Comparison of ENCODE assay signal across 1 cellular context in the genomic region with DNA sequence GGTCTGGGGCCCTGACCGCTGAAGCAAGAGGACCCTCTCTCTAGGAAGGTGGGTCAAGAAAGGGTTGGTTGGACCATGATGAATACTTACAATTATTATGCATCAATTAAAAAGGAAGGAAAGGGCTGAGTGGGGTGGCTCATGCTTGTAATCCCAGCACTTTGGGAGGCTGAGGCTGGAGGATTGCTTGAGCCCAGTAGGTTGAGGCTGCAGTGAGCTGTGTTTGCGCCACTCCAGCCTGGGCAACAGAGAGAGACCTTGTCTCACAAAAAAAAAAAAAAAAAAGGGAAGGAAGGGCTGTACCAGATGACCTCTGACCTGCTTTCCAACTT.
TF ChIP-seq lines count a peak whose summit lies in the region.

No MANE protein-coding gene starts in this region.

TF ChIP-seq in HepG2, 621 proteins besides CTCF, POLR2A, EP300 and RAD21:
- TF ChIP-seq NAIF1 (CRISPR knock-in tag; IDR thresholded peaks at IDR 0.05; ENCODE audit: borderline replicate concordance) (no peak), ARNTL (CRISPR knock-in tag; IDR thresholded peaks at IDR 0.05) (no peak), ZNF20 (CRISPR knock-in tag; IDR thresholded peaks at IDR 0.05) (no peak), ZNF569 (CRISPR knock-in tag; IDR thresholded peaks at IDR 0.05; ENCODE audit: borderline replicate concordance) (no peak), ZNF430 (CRISPR knock-in tag; IDR thresholded peaks at IDR 0.05) (0 out of 2 replicates have a peak, but pooled peaks have one; percentile 20), ZFP36 (IDR thresholded peaks at IDR 0.05; ENCODE audit: borderline replicate concordance, low read depth, low read length, partially characterized antibody) (no peak), PPARG (CRISPR knock-in tag; conservative IDR thresholded peaks at IDR 0.05) (peak; percentile 76; the same call in 1 of the 2 replicates), DPF2 (CRISPR knock-in tag; IDR thresholded peaks at IDR 0.05; ENCODE audit: borderline replicate concordance, low read depth) (no peak), NR3C1 (CRISPR knock-in tag; IDR thresholded peaks at IDR 0.05) (no peak), ZMYM3 (CRISPR knock-in tag; IDR thresholded peaks at IDR 0.05) (peak; percentile 69; the same call in 1 of the 2 replicates), ZNF768 (CRISPR knock-in tag; IDR thresholded peaks at IDR 0.05) (no peak), KMT2A (CRISPR knock-in tag; IDR thresholded peaks at IDR 0.05) (peak; percentile 3; the same call in 1 of the 2 replicates), ZNF121 (CRISPR knock-in tag; IDR thresholded peaks at IDR 0.05) (peak; percentile 74; the same call in 1 of the 2 replicates), NFE2L1 (CRISPR knock-in tag; IDR thresholded peaks at IDR 0.05; ENCODE audit: borderline replicate concordance) (no peak), ZNF737 (CRISPR knock-in tag; IDR thresholded peaks at IDR 0.05; ENCODE audit: borderline replicate concordance) (no peak), SP140L (CRISPR knock-in tag; IDR thresholded peaks at IDR 0.05; ENCODE audit: borderline replicate concordance) (no peak), HNF4G (IDR thresholded peaks at IDR 0.05; ENCODE audit: borderline replicate concordance, low read depth, low read length) (0 out of 2 replicates have a peak, but pooled peaks have one; percentile 6), HNF4G (CRISPR knock-in tag; IDR thresholded peaks at IDR 0.05; ENCODE audit: borderline replicate concordance, low read depth) (no peak), JUND (CRISPR knock-in tag; IDR thresholded peaks at IDR 0.05) (no peak), CHD4 (IDR thresholded peaks at IDR 0.05; ENCODE audit: borderline replicate concordance, low read length) (0 out of 2 replicates have a peak, but pooled peaks have one; percentile 4), ZNF562 (CRISPR knock-in tag; IDR thresholded peaks at IDR 0.05; ENCODE audit: borderline replicate concordance) (no peak)
- TF ChIP-seq, protein P1, sequence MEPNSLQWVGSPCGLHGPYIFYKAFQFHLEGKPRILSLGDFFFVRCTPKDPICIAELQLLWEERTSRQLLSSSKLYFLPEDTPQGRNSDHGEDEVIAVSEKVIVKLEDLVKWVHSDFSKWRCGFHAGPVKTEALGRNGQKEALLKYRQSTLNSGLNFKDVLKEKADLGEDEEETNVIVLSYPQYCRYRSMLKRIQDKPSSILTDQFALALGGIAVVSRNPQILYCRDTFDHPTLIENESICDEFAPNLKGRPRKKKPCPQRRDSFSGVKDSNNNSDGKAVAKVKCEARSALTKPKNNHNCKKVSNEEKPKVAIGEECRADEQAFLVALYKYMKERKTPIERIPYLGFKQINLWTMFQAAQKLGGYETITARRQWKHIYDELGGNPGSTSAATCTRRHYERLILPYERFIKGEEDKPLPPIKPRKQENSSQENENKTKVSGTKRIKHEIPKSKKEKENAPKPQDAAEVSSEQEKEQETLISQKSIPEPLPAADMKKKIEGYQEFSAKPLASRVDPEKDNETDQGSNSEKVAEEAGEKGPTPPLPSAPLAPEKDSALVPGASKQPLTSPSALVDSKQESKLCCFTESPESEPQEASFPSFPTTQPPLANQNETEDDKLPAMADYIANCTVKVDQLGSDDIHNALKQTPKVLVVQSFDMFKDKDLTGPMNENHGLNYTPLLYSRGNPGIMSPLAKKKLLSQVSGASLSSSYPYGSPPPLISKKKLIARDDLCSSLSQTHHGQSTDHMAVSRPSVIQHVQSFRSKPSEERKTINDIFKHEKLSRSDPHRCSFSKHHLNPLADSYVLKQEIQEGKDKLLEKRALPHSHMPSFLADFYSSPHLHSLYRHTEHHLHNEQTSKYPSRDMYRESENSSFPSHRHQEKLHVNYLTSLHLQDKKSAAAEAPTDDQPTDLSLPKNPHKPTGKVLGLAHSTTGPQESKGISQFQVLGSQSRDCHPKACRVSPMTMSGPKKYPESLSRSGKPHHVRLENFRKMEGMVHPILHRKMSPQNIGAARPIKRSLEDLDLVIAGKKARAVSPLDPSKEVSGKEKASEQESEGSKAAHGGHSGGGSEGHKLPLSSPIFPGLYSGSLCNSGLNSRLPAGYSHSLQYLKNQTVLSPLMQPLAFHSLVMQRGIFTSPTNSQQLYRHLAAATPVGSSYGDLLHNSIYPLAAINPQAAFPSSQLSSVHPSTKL (CRISPR knock-in tag; IDR thresholded peaks at IDR 0.05): no peak
- TF ChIP-seq, protein P2, sequence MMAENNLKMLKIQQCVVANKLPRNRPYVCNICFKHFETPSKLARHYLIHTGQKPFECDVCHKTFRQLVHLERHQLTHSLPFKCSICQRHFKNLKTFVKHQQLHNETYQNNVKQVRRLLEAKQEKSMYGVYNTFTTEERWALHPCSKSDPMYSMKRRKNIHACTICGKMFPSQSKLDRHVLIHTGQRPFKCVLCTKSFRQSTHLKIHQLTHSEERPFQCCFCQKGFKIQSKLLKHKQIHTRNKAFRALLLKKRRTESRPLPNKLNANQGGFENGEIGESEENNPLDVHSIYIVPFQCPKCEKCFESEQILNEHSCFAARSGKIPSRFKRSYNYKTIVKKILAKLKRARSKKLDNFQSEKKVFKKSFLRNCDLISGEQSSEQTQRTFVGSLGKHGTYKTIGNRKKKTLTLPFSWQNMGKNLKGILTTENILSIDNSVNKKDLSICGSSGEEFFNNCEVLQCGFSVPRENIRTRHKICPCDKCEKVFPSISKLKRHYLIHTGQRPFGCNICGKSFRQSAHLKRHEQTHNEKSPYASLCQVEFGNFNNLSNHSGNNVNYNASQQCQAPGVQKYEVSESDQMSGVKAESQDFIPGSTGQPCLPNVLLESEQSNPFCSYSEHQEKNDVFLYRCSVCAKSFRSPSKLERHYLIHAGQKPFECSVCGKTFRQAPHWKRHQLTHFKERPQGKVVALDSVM (CRISPR knock-in tag; IDR thresholded peaks at IDR 0.05): peak; percentile 97
- TF ChIP-seq, protein P3, sequence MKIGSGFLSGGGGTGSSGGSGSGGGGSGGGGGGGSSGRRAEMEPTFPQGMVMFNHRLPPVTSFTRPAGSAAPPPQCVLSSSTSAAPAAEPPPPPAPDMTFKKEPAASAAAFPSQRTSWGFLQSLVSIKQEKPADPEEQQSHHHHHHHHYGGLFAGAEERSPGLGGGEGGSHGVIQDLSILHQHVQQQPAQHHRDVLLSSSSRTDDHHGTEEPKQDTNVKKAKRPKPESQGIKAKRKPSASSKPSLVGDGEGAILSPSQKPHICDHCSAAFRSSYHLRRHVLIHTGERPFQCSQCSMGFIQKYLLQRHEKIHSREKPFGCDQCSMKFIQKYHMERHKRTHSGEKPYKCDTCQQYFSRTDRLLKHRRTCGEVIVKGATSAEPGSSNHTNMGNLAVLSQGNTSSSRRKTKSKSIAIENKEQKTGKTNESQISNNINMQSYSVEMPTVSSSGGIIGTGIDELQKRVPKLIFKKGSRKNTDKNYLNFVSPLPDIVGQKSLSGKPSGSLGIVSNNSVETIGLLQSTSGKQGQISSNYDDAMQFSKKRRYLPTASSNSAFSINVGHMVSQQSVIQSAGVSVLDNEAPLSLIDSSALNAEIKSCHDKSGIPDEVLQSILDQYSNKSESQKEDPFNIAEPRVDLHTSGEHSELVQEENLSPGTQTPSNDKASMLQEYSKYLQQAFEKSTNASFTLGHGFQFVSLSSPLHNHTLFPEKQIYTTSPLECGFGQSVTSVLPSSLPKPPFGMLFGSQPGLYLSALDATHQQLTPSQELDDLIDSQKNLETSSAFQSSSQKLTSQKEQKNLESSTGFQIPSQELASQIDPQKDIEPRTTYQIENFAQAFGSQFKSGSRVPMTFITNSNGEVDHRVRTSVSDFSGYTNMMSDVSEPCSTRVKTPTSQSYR (CRISPR knock-in tag; IDR thresholded peaks at IDR 0.05; ENCODE audit: borderline replicate concordance): no peak
- TF ChIP-seq, protein P4, sequence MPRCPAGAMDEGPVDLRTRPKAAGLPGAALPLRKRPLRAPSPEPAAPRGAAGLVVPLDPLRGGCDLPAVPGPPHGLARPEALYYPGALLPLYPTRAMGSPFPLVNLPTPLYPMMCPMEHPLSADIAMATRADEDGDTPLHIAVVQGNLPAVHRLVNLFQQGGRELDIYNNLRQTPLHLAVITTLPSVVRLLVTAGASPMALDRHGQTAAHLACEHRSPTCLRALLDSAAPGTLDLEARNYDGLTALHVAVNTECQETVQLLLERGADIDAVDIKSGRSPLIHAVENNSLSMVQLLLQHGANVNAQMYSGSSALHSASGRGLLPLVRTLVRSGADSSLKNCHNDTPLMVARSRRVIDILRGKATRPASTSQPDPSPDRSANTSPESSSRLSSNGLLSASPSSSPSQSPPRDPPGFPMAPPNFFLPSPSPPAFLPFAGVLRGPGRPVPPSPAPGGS (CRISPR knock-in tag; IDR thresholded peaks at IDR 0.05): no peak
- TF ChIP-seq, protein P5, sequence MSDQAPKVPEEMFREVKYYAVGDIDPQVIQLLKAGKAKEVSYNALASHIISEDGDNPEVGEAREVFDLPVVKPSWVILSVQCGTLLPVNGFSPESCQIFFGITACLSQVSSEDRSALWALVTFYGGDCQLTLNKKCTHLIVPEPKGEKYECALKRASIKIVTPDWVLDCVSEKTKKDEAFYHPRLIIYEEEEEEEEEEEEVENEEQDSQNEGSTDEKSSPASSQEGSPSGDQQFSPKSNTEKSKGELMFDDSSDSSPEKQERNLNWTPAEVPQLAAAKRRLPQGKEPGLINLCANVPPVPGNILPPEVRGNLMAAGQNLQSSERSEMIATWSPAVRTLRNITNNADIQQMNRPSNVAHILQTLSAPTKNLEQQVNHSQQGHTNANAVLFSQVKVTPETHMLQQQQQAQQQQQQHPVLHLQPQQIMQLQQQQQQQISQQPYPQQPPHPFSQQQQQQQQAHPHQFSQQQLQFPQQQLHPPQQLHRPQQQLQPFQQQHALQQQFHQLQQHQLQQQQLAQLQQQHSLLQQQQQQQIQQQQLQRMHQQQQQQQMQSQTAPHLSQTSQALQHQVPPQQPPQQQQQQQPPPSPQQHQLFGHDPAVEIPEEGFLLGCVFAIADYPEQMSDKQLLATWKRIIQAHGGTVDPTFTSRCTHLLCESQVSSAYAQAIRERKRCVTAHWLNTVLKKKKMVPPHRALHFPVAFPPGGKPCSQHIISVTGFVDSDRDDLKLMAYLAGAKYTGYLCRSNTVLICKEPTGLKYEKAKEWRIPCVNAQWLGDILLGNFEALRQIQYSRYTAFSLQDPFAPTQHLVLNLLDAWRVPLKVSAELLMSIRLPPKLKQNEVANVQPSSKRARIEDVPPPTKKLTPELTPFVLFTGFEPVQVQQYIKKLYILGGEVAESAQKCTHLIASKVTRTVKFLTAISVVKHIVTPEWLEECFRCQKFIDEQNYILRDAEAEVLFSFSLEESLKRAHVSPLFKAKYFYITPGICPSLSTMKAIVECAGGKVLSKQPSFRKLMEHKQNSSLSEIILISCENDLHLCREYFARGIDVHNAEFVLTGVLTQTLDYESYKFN (CRISPR knock-in tag; conservative IDR thresholded peaks at IDR 0.05): no peak
- TF ChIP-seq, protein P6, sequence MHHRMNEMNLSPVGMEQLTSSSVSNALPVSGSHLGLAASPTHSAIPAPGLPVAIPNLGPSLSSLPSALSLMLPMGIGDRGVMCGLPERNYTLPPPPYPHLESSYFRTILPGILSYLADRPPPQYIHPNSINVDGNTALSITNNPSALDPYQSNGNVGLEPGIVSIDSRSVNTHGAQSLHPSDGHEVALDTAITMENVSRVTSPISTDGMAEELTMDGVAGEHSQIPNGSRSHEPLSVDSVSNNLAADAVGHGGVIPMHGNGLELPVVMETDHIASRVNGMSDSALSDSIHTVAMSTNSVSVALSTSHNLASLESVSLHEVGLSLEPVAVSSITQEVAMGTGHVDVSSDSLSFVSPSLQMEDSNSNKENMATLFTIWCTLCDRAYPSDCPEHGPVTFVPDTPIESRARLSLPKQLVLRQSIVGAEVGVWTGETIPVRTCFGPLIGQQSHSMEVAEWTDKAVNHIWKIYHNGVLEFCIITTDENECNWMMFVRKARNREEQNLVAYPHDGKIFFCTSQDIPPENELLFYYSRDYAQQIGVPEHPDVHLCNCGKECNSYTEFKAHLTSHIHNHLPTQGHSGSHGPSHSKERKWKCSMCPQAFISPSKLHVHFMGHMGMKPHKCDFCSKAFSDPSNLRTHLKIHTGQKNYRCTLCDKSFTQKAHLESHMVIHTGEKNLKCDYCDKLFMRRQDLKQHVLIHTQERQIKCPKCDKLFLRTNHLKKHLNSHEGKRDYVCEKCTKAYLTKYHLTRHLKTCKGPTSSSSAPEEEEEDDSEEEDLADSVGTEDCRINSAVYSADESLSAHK (CRISPR knock-in tag; IDR thresholded peaks at IDR 0.05; ENCODE audit: borderline replicate concordance): no peak
- TF ChIP-seq, protein P7, sequence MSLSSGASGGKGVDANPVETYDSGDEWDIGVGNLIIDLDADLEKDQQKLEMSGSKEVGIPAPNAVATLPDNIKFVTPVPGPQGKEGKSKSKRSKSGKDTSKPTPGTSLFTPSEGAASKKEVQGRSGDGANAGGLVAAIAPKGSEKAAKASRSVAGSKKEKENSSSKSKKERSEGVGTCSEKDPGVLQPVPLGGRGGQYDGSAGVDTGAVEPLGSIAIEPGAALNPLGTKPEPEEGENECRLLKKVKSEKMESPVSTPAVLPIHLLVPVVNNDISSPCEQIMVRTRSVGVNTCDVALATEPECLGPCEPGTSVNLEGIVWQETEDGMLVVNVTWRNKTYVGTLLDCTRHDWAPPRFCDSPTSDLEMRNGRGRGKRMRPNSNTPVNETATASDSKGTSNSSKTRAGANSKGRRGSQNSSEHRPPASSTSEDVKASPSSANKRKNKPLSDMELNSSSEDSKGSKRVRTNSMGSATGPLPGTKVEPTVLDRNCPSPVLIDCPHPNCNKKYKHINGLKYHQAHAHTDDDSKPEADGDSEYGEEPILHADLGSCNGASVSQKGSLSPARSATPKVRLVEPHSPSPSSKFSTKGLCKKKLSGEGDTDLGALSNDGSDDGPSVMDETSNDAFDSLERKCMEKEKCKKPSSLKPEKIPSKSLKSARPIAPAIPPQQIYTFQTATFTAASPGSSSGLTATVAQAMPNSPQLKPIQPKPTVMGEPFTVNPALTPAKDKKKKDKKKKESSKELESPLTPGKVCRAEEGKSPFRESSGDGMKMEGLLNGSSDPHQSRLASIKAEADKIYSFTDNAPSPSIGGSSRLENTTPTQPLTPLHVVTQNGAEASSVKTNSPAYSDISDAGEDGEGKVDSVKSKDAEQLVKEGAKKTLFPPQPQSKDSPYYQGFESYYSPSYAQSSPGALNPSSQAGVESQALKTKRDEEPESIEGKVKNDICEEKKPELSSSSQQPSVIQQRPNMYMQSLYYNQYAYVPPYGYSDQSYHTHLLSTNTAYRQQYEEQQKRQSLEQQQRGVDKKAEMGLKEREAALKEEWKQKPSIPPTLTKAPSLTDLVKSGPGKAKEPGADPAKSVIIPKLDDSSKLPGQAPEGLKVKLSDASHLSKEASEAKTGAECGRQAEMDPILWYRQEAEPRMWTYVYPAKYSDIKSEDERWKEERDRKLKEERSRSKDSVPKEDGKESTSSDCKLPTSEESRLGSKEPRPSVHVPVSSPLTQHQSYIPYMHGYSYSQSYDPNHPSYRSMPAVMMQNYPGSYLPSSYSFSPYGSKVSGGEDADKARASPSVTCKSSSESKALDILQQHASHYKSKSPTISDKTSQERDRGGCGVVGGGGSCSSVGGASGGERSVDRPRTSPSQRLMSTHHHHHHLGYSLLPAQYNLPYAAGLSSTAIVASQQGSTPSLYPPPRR (CRISPR knock-in tag; IDR thresholded peaks at IDR 0.05; ENCODE audit: borderline replicate concordance): no peak
